ENCODE assay signal across 8 cellular contexts in the genomic region with DNA sequence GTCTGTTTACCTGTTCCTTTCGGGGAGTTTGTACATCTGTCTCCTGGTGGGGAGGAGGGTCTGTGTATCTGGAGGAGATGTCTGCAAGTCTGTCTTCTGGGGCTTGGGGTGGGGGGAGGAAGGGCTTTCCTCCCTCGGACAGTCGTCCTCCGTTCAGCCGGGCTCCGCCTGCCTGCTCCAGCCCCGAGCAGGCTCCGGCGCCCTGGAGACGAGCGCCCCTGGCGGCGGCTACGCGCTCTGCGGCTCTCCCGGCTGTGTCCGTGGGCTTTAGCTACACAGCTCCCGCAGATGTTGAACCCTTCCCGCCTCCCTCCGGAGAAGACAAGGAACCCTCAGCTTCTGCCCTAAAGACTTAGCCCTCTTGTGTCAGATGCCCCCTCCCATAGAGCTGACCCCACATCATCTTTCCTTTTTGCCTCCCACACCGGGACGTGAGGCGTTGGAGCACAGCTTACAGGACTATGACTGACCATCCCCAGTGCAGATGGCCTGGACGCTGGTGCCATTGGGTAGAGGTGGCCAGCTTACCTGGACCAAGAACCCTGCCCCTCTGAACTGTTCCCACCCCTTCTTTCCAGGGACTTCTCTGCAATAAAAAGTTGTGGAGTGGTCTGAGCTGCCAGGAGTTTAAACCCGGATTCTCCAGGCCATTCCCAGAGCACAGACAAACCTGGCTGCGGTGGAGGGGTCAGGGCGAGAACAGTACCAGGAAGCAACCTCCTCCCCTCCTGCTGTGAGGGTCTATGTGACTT. TPM values are rescaled to one million over a fixed set of nuclear protein-coding genes. Genes with fewer than 3 reads are reported as not detected.
A peak's percentile ranks its signal among the peaks of the same experiment; 100 is the strongest.
DNase-seq lines count a peak whose midpoint lies in the region; ATAC-seq and TF ChIP-seq lines count a peak whose summit lies in the region.

No MANE protein-coding gene starts in this region.

- H3K4me3 ChIP-seq in AG10803 (ENCODE audit: low read length) (peak overlapping the region; percentile 47), KMS-11 (IDR thresholded peaks at IDR 0.05; ENCODE audit: insufficient read depth, low read depth, low read length) (no peak overlapping the region), SK-N-MC (peak overlapping the region; percentile 43), cardiac muscle cell (no peak overlapping the region), trophoblast cell (ENCODE audit: low read depth, low read length) (no peak overlapping the region), upper lobe of left lung (peak overlapping the region in 1 of 4 donors; percentile 28)

- no peak for TF ChIP-seq POLR2A in upper lobe of left lung (IDR thresholded peaks at IDR 0.05)

- H3K79me2 ChIP-seq in KMS-11 (ENCODE audit: insufficient read depth, low read depth) (no peaks in the 10 kb centered on the region), trophoblast cell (ENCODE audit: control insufficient read depth, insufficient read depth, low read length, poor library complexity) (no peaks in the 10 kb centered on the region)

- H2AK5ac ChIP-seq in trophoblast cell (ENCODE audit: low read length): peak overlapping the region; percentile 31

- TF ChIP-seq CTCF in AG10803 (conservative IDR thresholded peaks at IDR 0.05; ENCODE audit: low read length) (peak; percentile 73), KMS-11 (conservative IDR thresholded peaks at IDR 0.05; ENCODE audit: low read depth, low read length) (peak; percentile 95), cardiac muscle cell (IDR thresholded peaks at IDR 0.05; ENCODE audit: low read depth, low read length) (peak; percentile 100), upper lobe of left lung (IDR thresholded peaks at IDR 0.05) (peak; percentile 77 to 97 (median 94))

- no peak overlapping the region for H3K23ac ChIP-seq in trophoblast cell (ENCODE audit: low read length)

- H3K4me2 ChIP-seq in KMS-11: peak overlapping the region; percentile 24
- peak overlapping the region; percentile 53 for H3K4me2 ChIP-seq in trophoblast cell (ENCODE audit: low read length)

- no peak overlapping the region for H3K4ac ChIP-seq in trophoblast cell (ENCODE audit: low read depth, low read length)

- no CpG with 5 or more reads among the region's 28 CpGs for WGBS in trophoblast cell (ENCODE audit: extremely low coverage, insufficient coverage, insufficient read length)
- 23 to 43% methylated on average over 15 to 28 of the region's 28 CpGs for WGBS in upper lobe of left lung, 2 donors

- H2BK12ac ChIP-seq in trophoblast cell (ENCODE audit: low read length): peak overlapping the region; percentile 37

- H4K12ac ChIP-seq in trophoblast cell (ENCODE audit: low read depth, low read length): no peak overlapping the region

- peak; percentile 89 for ATAC-seq in GM19025 (IDR thresholded peaks at IDR 0.05; ENCODE audit: low read depth, unreplicated experiment)
- ATAC-seq in upper lobe of left lung (ENCODE audit: low FRiP score in 2 of 2): peak; percentile 89 to 91

- H3K18ac ChIP-seq in trophoblast cell (ENCODE audit: low read length): no peak overlapping the region

- H3K79me1 ChIP-seq in trophoblast cell (ENCODE audit: low read length): peaks cover 6% of the 10 kb centered on the region

- DNase-seq in AG10803 (ENCODE audit: low read depth) (peak; percentile 72), SK-N-MC (ENCODE audit: low read depth, low spot score) (no peak), cardiac muscle cell (ENCODE audit: low read depth in 1 of 2, low spot score in 1 of 2) (peak; percentile 75 to 86), trophoblast cell (peak; percentile 71 to 88), upper lobe of left lung (peak; percentile 80 to 97)
- peak; percentile 76 for DNase-seq in activated naive CD4-positive, alpha-beta T cell treated with anti-CD3 and anti-CD28 coated beads, Interleukin-2, amount 50 U/mL, for 16 hours

- H2BK120ac ChIP-seq in trophoblast cell (ENCODE audit: insufficient read depth, low read length, poor library complexity): no peak overlapping the region

- H3K9ac ChIP-seq in KMS-11 (no peak overlapping the region), SK-N-MC (ENCODE audit: insufficient read length) (no peak overlapping the region), trophoblast cell (ENCODE audit: low read length) (no peak overlapping the region)

- H3K27me3 ChIP-seq in KMS-11 (ENCODE audit: insufficient read depth, low read depth) (no peaks in the 10 kb centered on the region), cardiac muscle cell (peaks cover 62% of the 10 kb centered on the region), trophoblast cell (ENCODE audit: insufficient read depth, low read length) (no peaks in the 10 kb centered on the region), upper lobe of left lung (no peaks in the 10 kb centered on the region)

- H3K36me3 ChIP-seq in KMS-11 (ENCODE audit: insufficient read depth) (no peaks in the 10 kb centered on the region), SK-N-MC (ENCODE audit: insufficient read depth, low read length) (no peaks in the 10 kb centered on the region), cardiac muscle cell (no peaks in the 10 kb centered on the region), trophoblast cell (ENCODE audit: control insufficient read depth in 1 of 2, insufficient read depth in 2 of 2, low read length in 2 of 2) (no peaks in the 10 kb centered on the region), upper lobe of left lung (no peaks in the 10 kb centered on the region)

- TF ChIP-seq EP300 in upper lobe of left lung (IDR thresholded peaks at IDR 0.05): no peak

- no peak overlapping the region for H2BK5ac ChIP-seq in trophoblast cell (ENCODE audit: low read depth, low read length, poor library complexity)

- H2AFZ ChIP-seq in KMS-11 (ENCODE audit: low read depth): peak overlapping the region; percentile 62; the same call in 1 of the 2 replicates
- peak overlapping the region; percentile 28 for H2AFZ ChIP-seq in trophoblast cell (ENCODE audit: insufficient read depth, low read length, poor library complexity)

- H3K4me1 ChIP-seq in KMS-11 (ENCODE audit: low read depth, poor library complexity, severe bottlenecking) (peaks cover 34% of the 10 kb centered on the region), cardiac muscle cell (ENCODE audit: low read depth) (no peaks in the 10 kb centered on the region), trophoblast cell (ENCODE audit: control insufficient read depth in 1 of 2, insufficient read depth in 2 of 2, low read length in 2 of 2) (peaks cover 23 to 27% of the 10 kb centered on the region in 2 experiments), upper lobe of left lung (peaks cover 21 to 31% (median 30%) of the 10 kb centered on the region in 4 donors)

- H4K8ac ChIP-seq in trophoblast cell (ENCODE audit: low read depth, low read length): peak overlapping the region; percentile 37

- H4K91ac ChIP-seq in trophoblast cell (ENCODE audit: low read depth, low read length): peak overlapping the region; percentile 11

- H3K14ac ChIP-seq in trophoblast cell (ENCODE audit: low read length): no peak overlapping the region

- H3K9me3 ChIP-seq in SK-N-MC (ENCODE audit: low read depth, low read length) (no peaks in the 10 kb centered on the region), cardiac muscle cell (ENCODE audit: low read depth) (no peaks in the 10 kb centered on the region), trophoblast cell (ENCODE audit: insufficient read depth, low read depth, low read length) (no peaks in the 10 kb centered on the region), upper lobe of left lung (no peaks in the 10 kb centered on the region)

- H3K27ac ChIP-seq in KMS-11 (no peak overlapping the region), SK-N-MC (no peak overlapping the region), cardiac muscle cell (no peak overlapping the region), trophoblast cell (ENCODE audit: low read depth, low read length) (no peak overlapping the region), upper lobe of left lung (peak overlapping the region in 2 of 4 donors; percentile 77 to 86)

- H4K20me1 ChIP-seq in KMS-11 (ENCODE audit: insufficient read depth): no peaks in the 10 kb centered on the region

RNA-seq across cellular contexts. Expression of a gene that starts 4.7 kb away (rescaled TPM):
- total RNA-seq in cardiac muscle cell (0.14 TPM in 1 of 2 replicates, not detected in the other), upper lobe of left lung (1 to 10 TPM in 2 of 6 donors, under 1 TPM in 2, not detected in 2; 0.30 to 1.5 (median 0.93) TPM)
- 0.35 TPM in 1 of 2 replicates, not detected in the other for polyA plus RNA-seq in cardiac muscle cell
- polyA plus RNA-seq in trophoblast cell (2013): 0.10 and 0.14 TPM in 2 replicates

RNA-seq across cellular contexts. Expression of a gene that starts 12.2 kb away (rescaled TPM):
- total RNA-seq in cardiac muscle cell (not detected in 2 replicates), upper lobe of left lung (1 to 10 TPM in 1 of 6 donors, under 1 TPM in 3, not detected in 2; 0.39 to 1.4 (median 0.52) TPM)
- polyA plus RNA-seq in cardiac muscle cell: not detected in 2 replicates
- 0.10 and 0.15 TPM in 2 replicates for polyA plus RNA-seq in trophoblast cell (2013)

RNA-seq across cellular contexts. Expression of a gene that starts 42.1 kb away (rescaled TPM):
- total RNA-seq in cardiac muscle cell: not detected in 2 replicates
- polyA plus RNA-seq in cardiac muscle cell: not detected in 2 replicates
- polyA plus RNA-seq in trophoblast cell (2013): not detected in 2 replicates
- total RNA-seq in upper lobe of left lung: not detected

RNA-seq across cellular contexts. Expression of a gene that starts 46.1 kb away (rescaled TPM):
- total RNA-seq in cardiac muscle cell (0.21 and 0.36 TPM in 2 replicates), upper lobe of left lung (1,000 to 10,000 TPM in 2 of 6 donors, 100 to 1,000 TPM in 4; 247 to 1,279 (median 821) TPM)
- 0.50 TPM in 1 of 2 replicates, not detected in the other for polyA plus RNA-seq in cardiac muscle cell
- 666 and 746 TPM in 2 replicates for polyA plus RNA-seq in trophoblast cell (2013)

Comparison
In these comparisons a context has a peak if more than half of its experiments do, and no peak if none do; other contexts are left out.
1. H3K4me3 ChIP-seq: peak in AG10803 (single experiment) and SK-N-MC (single experiment); none in KMS-11 (single experiment), cardiac muscle cell (single experiment) and trophoblast cell (single experiment).
2. Peak in every context shown above with its lines, with median percentiles within 50 percentile points of each other: CTCF ChIP-seq.